In genomic region chr17:56499799-56500388, GRCh38 we compare ENCODE assay signal across 8 cellular contexts.
DNase-seq lines count a peak whose midpoint lies in the region; ATAC-seq, FAIRE-seq and TF ChIP-seq lines count a peak whose summit lies in the region.

No MANE protein-coding gene starts in this region.

- no peak for FAIRE-seq in HepG2 (lab: Jason Lieb, UNC)

- DNase-seq in DMS 273 treated with DMSO at 0.1 percent for 48 hours (lab: John Stamatoyannopoulos, UW) (peak; percentile 11), HuH-7 (ENCODE audit: low spot score) (peak; percentile 10), WERI-Rb-1 (peak; percentile 39), HepG2 (ENCODE audit: low spot score) (peak; percentile 24), islet precursor cell (no peak), posterior vena cava (ENCODE audit: low spot score) (no peak)

- H3K4me3 ChIP-seq in WERI-Rb-1 (ENCODE audit: low read depth, low read length), result no peak overlapping the region
- H3K4me3 ChIP-seq in HepG2 (replicated peaks in 1 of 3; ENCODE audit: insufficient read depth in 1 of 3, low read depth in 2 of 3, low read length in 3 of 3), result no peak overlapping the region

- ATAC-seq in HepG2, result no peak
- no peak for ATAC-seq in GM21526 (IDR thresholded peaks at IDR 0.05; ENCODE audit: low FRiP score, unreplicated experiment)
- no peak for ATAC-seq in HG02798 (IDR thresholded peaks at IDR 0.05; ENCODE audit: poor library complexity, unreplicated experiment)

- no peak for TF ChIP-seq POLR2A in HepG2 (IDR thresholded peaks at IDR 0.05; ENCODE audit: insufficient read depth in 1 of 2, low read depth in 2 of 2, low read length in 2 of 2)

- no TSS peak for BruUV-seq in HepG2 (replicated peaks; lab: Mats Ljungman, UMichigan)

- no peak for TF ChIP-seq RAD21 in HepG2 (CRISPR knock-in tag; IDR thresholded peaks at IDR 0.05)

- no peaks in the 10 kb centered on the region for H3K79me2 ChIP-seq in HepG2 (ENCODE audit: insufficient read depth, low read length)

- peaks cover 27% of the 10 kb centered on the region for H3K27me3 ChIP-seq in WERI-Rb-1 (ENCODE audit: insufficient read depth, low read depth, severe bottlenecking)
- no peaks in the 10 kb centered on the region for H3K27me3 ChIP-seq in HepG2 (ENCODE audit: control insufficient read depth in 1 of 2, insufficient read depth in 2 of 2, low read length in 2 of 2)

- POLR2A ChIA-PET in HepG2 (lab: Yijun Ruan, JAX), result no interaction called here

- intact Hi-C loops in HepG2 (cut with micrococcal nuclease; ENCODE audit: unreplicated experiment), result loop anchor here (10.0 kb wide), 1 partner anchor 175 kb away; no protein-coding TSS in a partner anchor
- intact Hi-C loops in posterior vena cava (cut with DNase I), result no loop called here

- H3K4me2 ChIP-seq in HepG2 (ENCODE audit: low read depth, low read length), result no peak overlapping the region

- H3K27ac ChIP-seq in WERI-Rb-1 (no peak overlapping the region), HepG2 (ENCODE audit: extremely low read length, insufficient read depth, low read length) (no peak overlapping the region)

- no peaks in the 10 kb centered on the region for H3K36me3 ChIP-seq in WERI-Rb-1
- no peaks in the 10 kb centered on the region for H3K36me3 ChIP-seq in HepG2 (replicated peaks in 1 of 2; ENCODE audit: control insufficient read depth in 1 of 2, insufficient read depth in 2 of 2, low read length in 2 of 2)

- no peak overlapping the region for H3K9ac ChIP-seq in HepG2 (ENCODE audit: insufficient read depth, low read depth, low read length)

- no peak overlapping the region for H2AFZ ChIP-seq in HepG2 (ENCODE audit: low read length)

- no peaks in the 10 kb centered on the region for H3K9me3 ChIP-seq in WERI-Rb-1 (ENCODE audit: severe bottlenecking)
- no peaks in the 10 kb centered on the region for H3K9me3 ChIP-seq in HepG2 (ENCODE audit: low read length)

- in situ Hi-C loops in HepG2 (cut with HindIII; ENCODE audit: extremely low pct_ligation_motif_present, low pct_unique_long_range_greater_than_20kb), result no loop called here

- TF ChIP-seq EP300 in HepG2 (IDR thresholded peaks at IDR 0.05; ENCODE audit: low read depth in 2 of 2, low read length in 2 of 2), result no peak
- no peak for TF ChIP-seq EP300 in HepG2 (CRISPR knock-in tag; IDR thresholded peaks at IDR 0.05; ENCODE audit: borderline replicate concordance)

- TF ChIP-seq CTCF in WERI-Rb-1 (IDR thresholded peaks at IDR 0.05; ENCODE audit: low read depth, low read length), result peak; percentile 47
- TF ChIP-seq CTCF in HepG2 (CRISPR knock-in tag; IDR thresholded peaks at IDR 0.05), result peak; percentile 33; the same call in 1 of the 2 replicates

- H4K20me1 ChIP-seq in HepG2 (ENCODE audit: insufficient read depth, low read length), result no peaks in the 10 kb centered on the region

- WGBS in HepG2 (ENCODE audit: low lambda C conversion rate), result 0% methylated on average over 1 of the region's 1 CpG

- H3K4me1 ChIP-seq in HepG2 (ENCODE audit: insufficient read depth, low read length), result no peaks in the 10 kb centered on the region

- CTCF ChIA-PET in HepG2 (lab: Yijun Ruan, JAX; ENCODE audit: low intra/inter-chr PET ratio, low total read pairs), result interaction anchor here (0.6 to 1.5 kb wide), 3 partner anchors 216 to 439 kb away, joined by 4 read pairs; no protein-coding TSS in a partner anchor

TF ChIP-seq in HepG2, 621 proteins besides CTCF, POLR2A, EP300 and RAD21:
- peak; percentile 43 for TF ChIP-seq STAG1 (CRISPR knock-in tag; IDR thresholded peaks at IDR 0.05)
- no peak for TF ChIP-seq TBX3 (IDR thresholded peaks at IDR 0.05; ENCODE audit: borderline replicate concordance)

Comparison
In these comparisons a context has a peak if more than half of its experiments do, and no peak if none do; other contexts are left out.
1. DNase-seq: peak in DMS 273 treated with DMSO at 0.1 percent for 48 hours (single experiment), HuH-7 (single experiment), WERI-Rb-1 (single experiment) and HepG2 (single experiment); none in islet precursor cell (single experiment) and posterior vena cava (single experiment).